In the genomic region with DNA sequence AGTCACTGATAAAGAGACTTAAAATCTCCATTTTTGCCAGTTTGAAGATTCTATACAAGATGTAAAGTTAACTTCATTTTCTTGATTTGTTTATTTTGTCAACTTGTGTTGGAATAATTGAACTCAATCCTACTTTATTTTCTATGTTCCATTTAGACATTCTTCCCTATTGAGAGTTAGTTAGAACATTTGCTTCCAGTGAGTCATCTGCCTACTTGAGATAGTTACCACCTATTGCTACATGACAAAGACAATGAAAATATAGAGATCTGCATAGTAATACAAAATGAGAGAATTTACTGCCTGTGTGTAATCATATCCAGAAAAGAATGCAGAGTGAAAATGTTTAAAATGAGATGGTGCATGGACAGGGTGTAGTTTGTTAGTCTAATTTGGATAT, we compare ENCODE assay signal across 20 cellular contexts.
DNase-seq lines count a peak whose midpoint lies in the region; ATAC-seq and TF ChIP-seq lines count a peak whose summit lies in the region.
"Had no signal": no experiment of that assay in that cellular context is flagged by ENCODE, and none has a peak within 500 bp of the region (broad histone marks: within the 10 kb centered on the region; RNA-seq: fewer than 3 reads in every experiment).

No MANE protein-coding gene starts in this region.

- TF ChIP-seq CTCF in mammary epithelial cell (conservative IDR thresholded peaks at IDR 0.05 in 1 of 2, IDR thresholded peaks at IDR 0.05 in 1 of 2; ENCODE audit: extremely low read depth in 1 of 2, insufficient read depth in 1 of 2, low read depth in 1 of 2, low read length in 2 of 2) (no peak), body of pancreas (IDR thresholded peaks at IDR 0.05) (no peak)

- no peak for ATAC-seq in body of pancreas
- no peak for ATAC-seq in GM19463 (IDR thresholded peaks at IDR 0.05; ENCODE audit: unreplicated experiment)
- ATAC-seq: activated T-cell treated with anti-CD3 and anti-CD28 coated beads, Interleukin-2, amount 50 U/mL, for 72 hours; left lobe of liver; T-cell had no signal

- CTCF ChIA-PET in mammary epithelial cell (lab: Charles Lee; ENCODE audit: low non-redundant PET) = no interaction called here

- H3K27me3 ChIP-seq in mammary epithelial cell (ENCODE audit: insufficient read depth, low read length) (no peaks in the 10 kb centered on the region), skeletal muscle satellite cell (ENCODE audit: control insufficient read depth, insufficient read depth, low read length) (no peaks in the 10 kb centered on the region), body of pancreas (no peaks in the 10 kb centered on the region)
- H3K27me3 ChIP-seq: BLaER1, colonic mucosa, tibial artery had no signal

- no TSS peak for BruUV-seq in mammary epithelial cell (replicated peaks; lab: Mats Ljungman, UMichigan)

- peaks cover 22% of the 10 kb centered on the region for H3K4me1 ChIP-seq in mammary epithelial cell (ENCODE audit: insufficient read depth, low read length)
- peaks cover 55% of the 10 kb centered on the region for H3K4me1 ChIP-seq in skeletal muscle satellite cell (ENCODE audit: control insufficient read depth, insufficient read depth, low read length)
- H3K4me1 ChIP-seq in body of pancreas = no peaks in the 10 kb centered on the region
- H3K4me1 ChIP-seq: BLaER1, colonic mucosa, parathyroid adenoma had no signal

- in situ Hi-C loops in mammary epithelial cell (cut with MboI; ENCODE audit: low sequenced_read_pairs in 2 of 2) = no loop called here

- H3K9me3 ChIP-seq in mammary epithelial cell (replicated peaks; ENCODE audit: insufficient read depth, low read length) (no peaks in the 10 kb centered on the region), skeletal muscle satellite cell (replicated peaks; ENCODE audit: low read length) (no peaks in the 10 kb centered on the region), body of pancreas (no peaks in the 10 kb centered on the region)
- H3K9me3 ChIP-seq: BLaER1, colonic mucosa, tibial artery had no signal

- peak overlapping the region; percentile 46 for H3K4me2 ChIP-seq in mammary epithelial cell (ENCODE audit: insufficient read depth, low read depth, low read length)
- H3K4me2 ChIP-seq in skeletal muscle satellite cell (ENCODE audit: low read length) = peak overlapping the region; percentile 64
- H3K4me2 ChIP-seq: BLaER1 had no signal

- intact Hi-C loops in mammary epithelial cell (cut with micrococcal nuclease) = loop anchor here (10.0 kb wide), 1 partner anchor 881 kb away; no protein-coding TSS in a partner anchor
- intact Hi-C loops in body of pancreas (cut with DNase I) = no loop called here

- H3K4me3 ChIP-seq in mammary epithelial cell (replicated peaks in 1 of 3; ENCODE audit: insufficient read depth in 1 of 3, low read depth in 2 of 3, low read length in 3 of 3) (no peak overlapping the region), skeletal muscle satellite cell (ENCODE audit: low read length) (peak overlapping the region; percentile 31), body of pancreas (no peak overlapping the region)
- H3K4me3 ChIP-seq: BLaER1, colonic mucosa, tibial artery had no signal

- H2AFZ ChIP-seq in mammary epithelial cell (ENCODE audit: low read depth, low read length) = peak overlapping the region; percentile 36
- H2AFZ ChIP-seq: parathyroid adenoma had no signal

- H3K79me2 ChIP-seq in mammary epithelial cell (ENCODE audit: insufficient read depth, low read length) = no peaks in the 10 kb centered on the region
- H3K79me2 ChIP-seq: parathyroid adenoma had no signal

- no peaks in the 10 kb centered on the region for H4K20me1 ChIP-seq in mammary epithelial cell (ENCODE audit: insufficient read depth, low read length)
- H4K20me1 ChIP-seq: BLaER1 had no signal

- dilution Hi-C loops in mammary epithelial cell (cut with HindIII; ENCODE audit: low sequenced_read_pairs) = no loop called here

- DNase-seq in LHCN-M2 (ENCODE audit: low read depth) (peak; percentile 90), mammary epithelial cell (peak; percentile 67), glomerular visceral epithelial cell (ENCODE audit: extremely low spot score) (peak; percentile 7), cortex of kidney (lab: John Stamatoyannopoulos, UW) (no peak), body of pancreas (no peak)
- DNase-seq: activated CD4-positive, alpha-beta memory T cell treated with anti-CD3 and anti-CD28 coated beads, Interleukin-2, amount 10 ng/mL, durations not matched to agents 7 days and 5 days; activated naive CD8-positive, alpha-beta T cell treated with anti-CD3 and anti-CD28 coated beads for 36 hours; activated T-cell treated with anti-CD3 and anti-CD28 coated beads, Interleukin-2, amount 50 U/mL, for 72 hours; colonic mucosa; DMS153; IMR-90; MV-4-11; RPMI8226; T-cell; tibial artery had no signal

- H3K27ac ChIP-seq in mammary epithelial cell (ENCODE audit: insufficient read depth, low read depth, low read length) (peak overlapping the region; percentile 56), body of pancreas (no peak overlapping the region)
- H3K27ac ChIP-seq: BLaER1, colonic mucosa, parathyroid adenoma, tibial artery had no signal

- H3K36me3 ChIP-seq in mammary epithelial cell (ENCODE audit: insufficient read depth, low read length) = no peaks in the 10 kb centered on the region
- no peaks in the 10 kb centered on the region for H3K36me3 ChIP-seq in skeletal muscle satellite cell (ENCODE audit: insufficient read depth, low read length)
- no peaks in the 10 kb centered on the region for H3K36me3 ChIP-seq in body of pancreas (replicated peaks in 1 of 2; ENCODE audit: insufficient read depth in 1 of 2, low read depth in 2 of 2)
- H3K36me3 ChIP-seq: BLaER1, colonic mucosa, tibial artery had no signal

- no peak for TF ChIP-seq POLR2A in body of pancreas (IDR thresholded peaks at IDR 0.05)

- H3K9ac ChIP-seq in mammary epithelial cell (ENCODE audit: insufficient read depth, low read length) (no peak overlapping the region), skeletal muscle satellite cell (ENCODE audit: low read depth, low read length) (peak overlapping the region; percentile 41)
- H3K9ac ChIP-seq: BLaER1, parathyroid adenoma had no signal

Comparison
In these comparisons a context has a peak if more than half of its experiments do, and no peak if none do; other contexts are left out.
1. DNase-seq: peak in LHCN-M2 (single experiment), mammary epithelial cell (single experiment) and glomerular visceral epithelial cell (single experiment); none in cortex of kidney (single experiment) and body of pancreas (0 of 4).